11 cellular contexts compared by ENCODE assay signal in the genomic region with DNA sequence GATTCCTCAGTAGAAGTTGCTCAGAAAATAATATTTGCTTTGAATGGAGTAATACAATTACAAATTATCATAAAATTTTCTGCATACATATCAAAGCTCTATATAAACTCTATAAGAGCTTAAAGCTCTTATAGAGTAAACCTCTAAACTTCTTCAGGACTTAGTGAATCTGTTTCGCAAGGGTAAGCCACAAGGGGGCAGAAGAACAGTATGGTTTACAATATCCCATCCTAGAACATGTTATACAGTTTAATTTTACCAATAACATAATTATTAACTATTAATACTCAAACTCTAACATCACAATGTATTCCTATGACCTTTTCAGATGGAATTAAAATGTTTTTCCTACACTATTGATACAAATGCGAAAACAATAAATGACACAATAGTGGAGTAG. TPM values are rescaled to one million over a fixed set of nuclear protein-coding genes. Genes with fewer than 3 reads are reported as not detected.
DNase-seq lines count a peak whose midpoint lies in the region; ATAC-seq, FAIRE-seq and TF ChIP-seq lines count a peak whose summit lies in the region.
"Had no signal": no experiment of that assay in that cellular context is flagged by ENCODE, and none has a peak within 500 bp of the region (broad histone marks: within the 10 kb centered on the region; RNA-seq: fewer than 3 reads in every experiment).

No MANE protein-coding gene starts in this region.

- H3K4me1 Mint-ChIP-seq in CD14-positive monocyte: no peaks in the 10 kb centered on the region

- no peaks in the 10 kb centered on the region for H3K27me3 Mint-ChIP-seq in CD14-positive monocyte (ENCODE audit: low read depth in 3 of 3)

- no peak overlapping the region for H3K4me3 ChIP-seq in stomach
- H3K4me3 ChIP-seq: lower lobe of right lung, tibial nerve had no signal

- H3K9me3 Mint-ChIP-seq in CD14-positive monocyte: no peaks in the 10 kb centered on the region

- H3K27ac Mint-ChIP-seq in CD14-positive monocyte: no peak overlapping the region

- no peaks in the 10 kb centered on the region for H3K27me3 ChIP-seq in stomach
- H3K27me3 ChIP-seq: tibial nerve had no signal

- no peaks in the 10 kb centered on the region for H3K36me3 ChIP-seq in stomach
- H3K36me3 ChIP-seq: lower lobe of right lung, tibial nerve had no signal

- peak; percentile 75 for FAIRE-seq in RCC 7860 (lab: Jason Lieb, UNC)
- FAIRE-seq: endometrium had no signal

- H3K4me1 ChIP-seq in stomach: no peaks in the 10 kb centered on the region
- H3K4me1 ChIP-seq: lower lobe of right lung, tibial nerve had no signal

- no peak overlapping the region for H3K4me3 Mint-ChIP-seq in CD14-positive monocyte

- 36 to 71% (median 53%) methylated on average over 2 of the region's 2 CpGs for WGBS in stomach, 5 donors

- TF ChIP-seq EP300 in stomach (IDR thresholded peaks at IDR 0.05): no peak

- TF ChIP-seq CTCF in CD14-positive monocyte (IDR thresholded peaks at IDR 0.05) (no peak), stomach (IDR thresholded peaks at IDR 0.05) (no peak)

- peak; percentile 42 for ATAC-seq in GM18909 (IDR thresholded peaks at IDR 0.05; ENCODE audit: poor library complexity, unreplicated experiment)
- no peak for ATAC-seq in GM21423 (IDR thresholded peaks at IDR 0.05; ENCODE audit: unreplicated experiment)
- ATAC-seq: lower lobe of right lung had no signal

- H3K27ac ChIP-seq in stomach: no peak overlapping the region
- H3K27ac ChIP-seq: lower lobe of right lung, tibial nerve had no signal

- H3K9me3 ChIP-seq in stomach: peaks cover 0 to 8% (median 0%) of the 10 kb centered on the region in 4 donors
- H3K9me3 ChIP-seq: lower lobe of right lung, tibial nerve had no signal

- TF ChIP-seq POLR2A in stomach (IDR thresholded peaks at IDR 0.05): no peak

- no peaks in the 10 kb centered on the region for H3K36me3 Mint-ChIP-seq in CD14-positive monocyte

- intact Hi-C loops in CD14-positive monocyte (cut with micrococcal nuclease): no loop called here
- intact Hi-C loops in stomach (cut with DNase I; ENCODE audit: low total_unique reads): no loop called here

- DNase-seq in DMS53 treated with DMSO at 0.1 percent for 48 hours (lab: John Stamatoyannopoulos, UW; ENCODE audit: unreplicated experiment): peak; percentile 0
- DNase-seq in RCC 7860 (ENCODE audit: low spot score): peak; percentile 9
- peak; percentile 3 for DNase-seq in iris pigment epithelial cell (ENCODE audit: low read depth)
- no peak for DNase-seq in activated CD8-positive, alpha-beta memory T cell treated with anti-CD3 and anti-CD28 coated beads for 24 hours
- no peak for DNase-seq in CD14-positive monocyte (ENCODE audit: low spot score)
- DNase-seq in stomach: no peak
- DNase-seq: lower lobe of right lung had no signal

RNA-seq across cellular contexts. Expression of a gene that starts 33.8 kb away (rescaled TPM):
- not detected for polyA plus RNA-seq in CD14-positive monocyte
- not detected for total RNA-seq in stomach
- polyA plus RNA-seq in stomach: not detected
- total RNA-seq: lower lobe of right lung, tibial nerve had no signal

Comparison
In these comparisons a context has a peak if more than half of its experiments do, and no peak if none do; other contexts are left out.
1. DNase-seq: peak in DMS53 treated with DMSO at 0.1 percent for 48 hours (single experiment), RCC 7860 (single experiment) and iris pigment epithelial cell (single experiment); none in activated CD8-positive, alpha-beta memory T cell treated with anti-CD3 and anti-CD28 coated beads for 24 hours (single experiment), CD14-positive monocyte (single experiment) and stomach (single experiment).